In genomic region chr11:58788355-58789023, GRCh38 we compare ENCODE assay signal across 8 cellular contexts. TPM values are rescaled to one million over a fixed set of nuclear protein-coding genes. Genes with fewer than 3 reads are reported as not detected.
A peak's percentile ranks its signal among the peaks of the same experiment; 100 is the strongest.
DNase-seq lines count a peak whose midpoint lies in the region; ATAC-seq and TF ChIP-seq lines count a peak whose summit lies in the region.

No MANE protein-coding gene starts in this region.

- no peaks in the 10 kb centered on the region for H3K27me3 ChIP-seq in gastroesophageal sphincter

- no peak for TF ChIP-seq POLR2A in gastroesophageal sphincter (IDR thresholded peaks at IDR 0.05)

- H3K4me3 Mint-ChIP-seq in activated CD8-positive, alpha-beta T cell treated with anti-CD3 and anti-CD28 coated beads for 36 hours, result no peak overlapping the region
- no peak overlapping the region for H3K4me3 Mint-ChIP-seq in osteocyte (ENCODE audit: unreplicated experiment)

- peaks cover 5% of the 10 kb centered on the region for H3K27me3 Mint-ChIP-seq in activated CD8-positive, alpha-beta T cell treated with anti-CD3 and anti-CD28 coated beads for 36 hours
- H3K27me3 Mint-ChIP-seq in osteocyte (ENCODE audit: unreplicated experiment), result peaks cover 5% of the 10 kb centered on the region

- TF ChIP-seq EP300 in gastroesophageal sphincter (IDR thresholded peaks at IDR 0.05), result no peak

- no peaks in the 10 kb centered on the region for H3K36me3 Mint-ChIP-seq in activated CD8-positive, alpha-beta T cell treated with anti-CD3 and anti-CD28 coated beads for 36 hours (ENCODE audit: low read depth)
- H3K36me3 Mint-ChIP-seq in osteocyte (ENCODE audit: unreplicated experiment), result no peaks in the 10 kb centered on the region

- intact Hi-C loops in activated CD8-positive, alpha-beta T cell treated with anti-CD3 and anti-CD28 coated beads for 36 hours (cut with micrococcal nuclease), result loop anchor here (1.0 to 10.0 kb wide), 3 partner anchors 74 to 211 kb away; partner anchors contain the start of genes LPXN and ZFP91

- POLR2A ChIA-PET in activated CD8-positive, alpha-beta T cell treated with anti-CD3 and anti-CD28 coated beads for 36 hours (lab: Charles Lee), result no interaction called here

- H3K4me1 Mint-ChIP-seq in activated CD8-positive, alpha-beta T cell treated with anti-CD3 and anti-CD28 coated beads for 36 hours (ENCODE audit: low read depth), result peaks cover 2% of the 10 kb centered on the region
- no peaks in the 10 kb centered on the region for H3K4me1 Mint-ChIP-seq in osteocyte (ENCODE audit: unreplicated experiment)

- H3K27ac ChIP-seq in gastroesophageal sphincter, result no peak overlapping the region

- ATAC-seq in HG03460 (IDR thresholded peaks at IDR 0.05; ENCODE audit: unreplicated experiment), result peak; percentile 96
- peak; percentile 98 for ATAC-seq in activated CD8-positive, alpha-beta T cell treated with anti-CD3 and anti-CD28 coated beads for 36 hours
- no peak for ATAC-seq in gastroesophageal sphincter

- no peaks in the 10 kb centered on the region for H3K36me3 ChIP-seq in gastroesophageal sphincter

- no peaks in the 10 kb centered on the region for H3K9me3 Mint-ChIP-seq in activated CD8-positive, alpha-beta T cell treated with anti-CD3 and anti-CD28 coated beads for 36 hours
- no peaks in the 10 kb centered on the region for H3K9me3 Mint-ChIP-seq in osteocyte (ENCODE audit: unreplicated experiment)

- CTCF ChIA-PET in activated CD8-positive, alpha-beta T cell treated with anti-CD3 and anti-CD28 coated beads for 36 hours (lab: Charles Lee), result interaction anchor here (0.6 to 5.4 kb wide), 19 partner anchors 9 to 221 kb away, joined by 3 to 45 read pairs (median 4); no protein-coding TSS in a partner anchor

- DNase-seq in DMS79 treated with DMSO at 0.1 percent for 48 hours (lab: John Stamatoyannopoulos, UW), result peak; percentile 38
- peak; percentile 53 for DNase-seq in GM20000 (ENCODE audit: low spot score)
- peak; percentile 54 for DNase-seq in NCI-H748 (lab: John Stamatoyannopoulos, UW; ENCODE audit: unreplicated experiment)
- DNase-seq in activated CD8-positive, alpha-beta T cell treated with anti-CD3 and anti-CD28 coated beads for 36 hours, result peak; percentile 31
- DNase-seq in fibroblast of pulmonary artery (ENCODE audit: low read depth), result peak; percentile 64
- no peak for DNase-seq in osteocyte (ENCODE audit: extremely low spot score, unreplicated experiment)

- no peak overlapping the region for H3K27ac Mint-ChIP-seq in activated CD8-positive, alpha-beta T cell treated with anti-CD3 and anti-CD28 coated beads for 36 hours
- no peak overlapping the region for H3K27ac Mint-ChIP-seq in osteocyte (ENCODE audit: unreplicated experiment)

- H3K9me3 ChIP-seq in gastroesophageal sphincter, result no peaks in the 10 kb centered on the region

- WGBS in gastroesophageal sphincter (ENCODE audit: low coverage in 1 of 2), 2 donors, result 20 to 53% methylated on average over 1 to 3 of the region's 4 CpGs

- TF ChIP-seq CTCF in GM20000 (IDR thresholded peaks at IDR 0.05; ENCODE audit: extremely low read depth, missing control alignments), result peak; percentile 79
- TF ChIP-seq CTCF in activated CD8-positive, alpha-beta T cell treated with anti-CD3 and anti-CD28 coated beads for 36 hours (IDR thresholded peaks at IDR 0.05), result peak; percentile 86
- peak; percentile 87 for TF ChIP-seq CTCF in fibroblast of pulmonary artery (IDR thresholded peaks at IDR 0.05; ENCODE audit: low read length, missing control alignments)
- peak; percentile 68 for TF ChIP-seq CTCF in osteocyte (IDR thresholded peaks at IDR 0.05)
- peak in 1 of 4 experiments; percentile 34 for TF ChIP-seq CTCF in gastroesophageal sphincter (IDR thresholded peaks at IDR 0.05)

- no peak overlapping the region for H3K4me3 ChIP-seq in fibroblast of pulmonary artery (replicated peaks; ENCODE audit: low read depth, low read length)
- H3K4me3 ChIP-seq in gastroesophageal sphincter, result no peak overlapping the region

- no peaks in the 10 kb centered on the region for H3K4me1 ChIP-seq in gastroesophageal sphincter

RNA-seq across cellular contexts. Expression of gene GLYATL2, which starts 56.0 kb away (rescaled TPM):
- not detected for total RNA-seq in activated CD8-positive, alpha-beta T cell treated with anti-CD3 and anti-CD28 coated beads for 36 hours
- total RNA-seq in osteocyte (0.24 TPM in 1 of 2 replicates, not detected in the other), gastroesophageal sphincter (1 to 10 TPM in 1 of 4 donors, not detected in 3; 3.6 TPM)

RNA-seq across cellular contexts. Expression of gene GLYAT, which starts 56.7 kb away (rescaled TPM):
- not detected for total RNA-seq in activated CD8-positive, alpha-beta T cell treated with anti-CD3 and anti-CD28 coated beads for 36 hours
- total RNA-seq in osteocyte (not detected in 2 replicates), gastroesophageal sphincter (1 to 10 TPM in 1 of 4 donors, under 1 TPM in 1, not detected in 2; 0.67 to 1.1 TPM)
